ENCODE assay signal across 18 cellular contexts in genomic region chr14:24876009-24876690, GRCh38.
DNase-seq lines count a peak whose midpoint lies in the region; ATAC-seq, FAIRE-seq and TF ChIP-seq lines count a peak whose summit lies in the region.
"Had no signal": no experiment of that assay in that cellular context is flagged by ENCODE, and none has a peak within 500 bp of the region (broad histone marks: within the 10 kb centered on the region; RNA-seq: fewer than 3 reads in every experiment).

No MANE protein-coding gene starts in this region.

- H3K4me1 ChIP-seq in left ventricle myocardium inferior (peaks cover 100% of the 10 kb centered on the region), foreskin keratinocyte (no peaks in the 10 kb centered on the region)
- H3K4me1 ChIP-seq: HAP-1 had no signal

- intact Hi-C loops in left ventricle myocardium inferior (cut with micrococcal nuclease) (no loop called here), sciatic nerve (cut with DNase I) (no loop called here)

- peak; percentile 58 for ATAC-seq in sciatic nerve
- no peak for ATAC-seq in foreskin keratinocyte
- ATAC-seq: activated CD8-positive, alpha-beta memory T cell treated with anti-CD3 and anti-CD28 coated beads, Interleukin-2, amount 10 ng/mL, durations not matched to agents 7 days and 5 days; stimulated activated naive CD8-positive, alpha-beta T cell treated with anti-CD3 and anti-CD28 coated beads, Interleukin-15, amount 100 ng/mL, for 72 hours had no signal

- no peak overlapping the region for H3K4me3 ChIP-seq in left ventricle myocardium inferior
- H3K4me3 ChIP-seq: HAP-1, ovary had no signal

- DNase-seq in HT-29 (ENCODE audit: low spot score) (peak; percentile 2), SKM-1 treated with dmso at 0.1 percent for 144 hours (lab: John Stamatoyannopoulos, UW; ENCODE audit: unreplicated experiment) (peak; percentile 51), left ventricle myocardium inferior (no peak), sciatic nerve (ENCODE audit: low spot score) (no peak), frontal cortex (ENCODE audit: low spot score in 2 of 2) (no peak), NCI-H2171 treated with DMSO at 0.1 percent for 48 hours (lab: John Stamatoyannopoulos, UW) (no peak), foreskin keratinocyte (no peak), NCI-H526 (lab: John Stamatoyannopoulos, UW) (no peak)
- DNase-seq: activated CD4-positive, CD25-positive, alpha-beta regulatory T cell; activated CD8-positive, alpha-beta memory T cell treated with anti-CD3 and anti-CD28 coated beads, Interleukin-2, amount 10 ng/mL, durations not matched to agents 7 days and 5 days; activated naive CD4-positive, alpha-beta T cell; effector CD8-positive, alpha-beta T cell; NCI-H1436 treated with DMSO at 0.1 percent for 48 hours; NCI-H510A; ovary; stimulated activated naive CD8-positive, alpha-beta T cell treated with anti-CD3 and anti-CD28 coated beads, Interleukin-15, amount 100 ng/mL, for 72 hours had no signal

- no peak for TF ChIP-seq CTCF in left ventricle myocardium inferior (IDR thresholded peaks at IDR 0.05; ENCODE audit: borderline replicate concordance)
- TF ChIP-seq CTCF in foreskin keratinocyte (conservative IDR thresholded peaks at IDR 0.05), result no peak

- H3K27me3 ChIP-seq in left ventricle myocardium inferior (ENCODE audit: low read depth), result no peaks in the 10 kb centered on the region
- no peaks in the 10 kb centered on the region for H3K27me3 ChIP-seq in foreskin keratinocyte
- H3K27me3 ChIP-seq: ovary had no signal

- H3K27ac ChIP-seq in left ventricle myocardium inferior (replicated peaks) (peak overlapping the region; percentile 84), foreskin keratinocyte (no peak overlapping the region)
- H3K27ac ChIP-seq: C4-2B, ovary had no signal

- H3K36me3 ChIP-seq in left ventricle myocardium inferior, result no peaks in the 10 kb centered on the region
- H3K36me3 ChIP-seq: HAP-1, ovary had no signal

- FAIRE-seq in frontal cortex (lab: Jason Lieb, UNC), result no peak

- H3K9me3 ChIP-seq in left ventricle myocardium inferior (replicated peaks), result no peaks in the 10 kb centered on the region
- H3K9me3 ChIP-seq: HAP-1, ovary had no signal

Comparison
In these comparisons a context has a peak if more than half of its experiments do, and no peak if none do; other contexts are left out.
1. DNase-seq: peak in HT-29 (single experiment) and SKM-1 treated with dmso at 0.1 percent for 144 hours (single experiment); none in left ventricle myocardium inferior (single experiment), sciatic nerve (single experiment), frontal cortex (0 of 2), NCI-H2171 treated with DMSO at 0.1 percent for 48 hours (single experiment), foreskin keratinocyte (0 of 2) and NCI-H526 (0 of 2).